In the genomic region with DNA sequence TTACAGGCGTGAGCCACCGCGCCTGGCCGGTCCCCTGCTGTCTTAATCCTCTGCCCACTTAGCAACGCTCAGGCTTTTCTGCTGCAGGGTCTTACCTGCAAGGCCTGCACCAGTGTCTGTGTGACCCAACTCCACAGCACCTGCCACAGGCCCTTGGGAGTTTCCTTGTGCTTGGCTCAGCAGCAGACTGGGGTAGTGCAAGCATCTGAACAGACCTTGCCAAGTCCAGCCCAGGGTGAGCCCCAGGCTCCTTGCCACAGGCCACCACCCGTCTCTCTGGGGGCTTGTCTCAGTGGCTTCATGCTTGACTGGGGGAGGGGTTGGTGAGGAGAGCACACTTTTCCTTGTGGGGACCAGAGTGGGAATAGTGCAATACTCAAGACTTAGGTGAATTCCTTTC, we compare ENCODE assay signal across 19 cellular contexts.
DNase-seq lines count a peak whose midpoint lies in the region; ATAC-seq, FAIRE-seq and TF ChIP-seq lines count a peak whose summit lies in the region.
"Had no signal": no experiment of that assay in that cellular context is flagged by ENCODE, and none has a peak within 500 bp of the region (broad histone marks: within the 10 kb centered on the region; RNA-seq: fewer than 3 reads in every experiment).

No MANE protein-coding gene starts in this region.

- intact Hi-C loops in HepG2 (cut with micrococcal nuclease; ENCODE audit: unreplicated experiment) (no loop called here), right lobe of liver (cut with DNase I) (no loop called here), upper lobe of right lung (cut with DNase I) (no loop called here)

- peaks cover 23% of the 10 kb centered on the region for H3K4me1 Mint-ChIP-seq in activated T-helper 17 cell treated with anti-CD3 and anti-CD28 coated beads, Interleukin-2, amount 50 U/mL, for 72 hours

- no peak for TF ChIP-seq RAD21 in HepG2 (CRISPR knock-in tag; IDR thresholded peaks at IDR 0.05)

- DNase-seq in HepG2 (ENCODE audit: low spot score), result no peak
- no peak for DNase-seq in right lobe of liver
- peak; percentile 40 for DNase-seq in left lobe of liver (ENCODE audit: low spot score)
- peak; percentile 33 for DNase-seq in upper lobe of right lung
- no peak for DNase-seq in DMS114 treated with DMSO at 0.1 percent for 48 hours (lab: John Stamatoyannopoulos, UW; ENCODE audit: unreplicated experiment)
- no peak for DNase-seq in SJCRH30
- no peak for DNase-seq in NCI-H1930 (lab: John Stamatoyannopoulos, UW)
- DNase-seq: DMS 273 treated with DMSO at 0.1 percent for 48 hours, EL, HCEC 1CT, IMR-90, Kasumi-1, NCI-H1105 treated with DMSO at 0.1 percent for 48 hours, NCI-H187, NCI-H510A treated with DMSO at 0.1 percent for 48 hours, SIG-M5 had no signal

- peak; percentile 13; the same call in 1 of the 3 replicates for ATAC-seq in HepG2
- no peak for ATAC-seq in right lobe of liver
- no peak for ATAC-seq in activated T-helper 17 cell treated with anti-CD3 and anti-CD28 coated beads, Interleukin-2, amount 50 U/mL, for 72 hours (replicated peaks)
- no peak for ATAC-seq in left lobe of liver
- no peak for ATAC-seq in upper lobe of right lung

- CTCF ChIA-PET in HepG2 (lab: Yijun Ruan, JAX; ENCODE audit: low intra/inter-chr PET ratio, low total read pairs), result no interaction called here

- H2AFZ ChIP-seq in HepG2 (ENCODE audit: low read length), result no peak overlapping the region

- POLR2A ChIA-PET in HepG2 (lab: Yijun Ruan, JAX), result no interaction called here

- H3K4me1 ChIP-seq in HepG2 (ENCODE audit: insufficient read depth, low read length), result peaks cover 32% of the 10 kb centered on the region
- H3K4me1 ChIP-seq in right lobe of liver, result no peaks in the 10 kb centered on the region
- no peaks in the 10 kb centered on the region for H3K4me1 ChIP-seq in upper lobe of right lung
- no peaks in the 10 kb centered on the region for H3K4me1 ChIP-seq in SJCRH30

- no peak overlapping the region for H3K9ac ChIP-seq in HepG2 (ENCODE audit: insufficient read depth, low read depth, low read length)

- FAIRE-seq in HepG2 (lab: Jason Lieb, UNC), result no peak
- FAIRE-seq: RCC 7860 had no signal

- no TSS peak for BruUV-seq in HepG2 (replicated peaks; lab: Mats Ljungman, UMichigan)

- TF ChIP-seq CTCF in HepG2 (CRISPR knock-in tag; IDR thresholded peaks at IDR 0.05), result no peak
- TF ChIP-seq CTCF in right lobe of liver (IDR thresholded peaks at IDR 0.05), result no peak
- TF ChIP-seq CTCF in upper lobe of right lung (IDR thresholded peaks at IDR 0.05), result no peak

- H3K36me3 Mint-ChIP-seq in activated T-helper 17 cell treated with anti-CD3 and anti-CD28 coated beads, Interleukin-2, amount 50 U/mL, for 72 hours (ENCODE audit: low read depth), result peaks cover 39% of the 10 kb centered on the region

- H3K27me3 ChIP-seq in HepG2 (ENCODE audit: control insufficient read depth in 1 of 2, insufficient read depth in 2 of 2, low read length in 2 of 2) (no peaks in the 10 kb centered on the region), right lobe of liver (no peaks in the 10 kb centered on the region), upper lobe of right lung (no peaks in the 10 kb centered on the region), SJCRH30 (no peaks in the 10 kb centered on the region)

- WGBS in HepG2 (ENCODE audit: low lambda C conversion rate), result 92% methylated on average over 5 of the region's 6 CpGs
- WGBS in right lobe of liver (ENCODE audit: insufficient coverage, low coverage, low lambda C conversion rate, missing lambda C conversion rate), result 97% methylated on average over 6 of the region's 6 CpGs

- H3K4me2 ChIP-seq in HepG2 (ENCODE audit: low read depth, low read length), result no peak overlapping the region

- no peaks in the 10 kb centered on the region for H3K9me3 Mint-ChIP-seq in activated T-helper 17 cell treated with anti-CD3 and anti-CD28 coated beads, Interleukin-2, amount 50 U/mL, for 72 hours

- H4K20me1 ChIP-seq in HepG2 (ENCODE audit: insufficient read depth, low read length), result peaks cover 7% of the 10 kb centered on the region

- H3K27me3 Mint-ChIP-seq in activated T-helper 17 cell treated with anti-CD3 and anti-CD28 coated beads, Interleukin-2, amount 50 U/mL, for 72 hours, result no peaks in the 10 kb centered on the region
- H3K27me3 Mint-ChIP-seq: B cell had no signal

- H3K4me3 Mint-ChIP-seq in activated T-helper 17 cell treated with anti-CD3 and anti-CD28 coated beads, Interleukin-2, amount 50 U/mL, for 72 hours, result no peak overlapping the region
- H3K4me3 Mint-ChIP-seq: B cell had no signal

- H3K79me2 ChIP-seq in HepG2 (ENCODE audit: insufficient read depth, low read length), result peaks cover 52% of the 10 kb centered on the region

- H3K36me3 ChIP-seq in HepG2 (replicated peaks in 1 of 2; ENCODE audit: control insufficient read depth in 1 of 2, insufficient read depth in 2 of 2, low read length in 2 of 2) (peaks cover 13 to 24% of the 10 kb centered on the region in 2 experiments), right lobe of liver (peaks cover 0 to 16% (median 7%) of the 10 kb centered on the region in 4 donors), upper lobe of right lung (peaks cover 31% of the 10 kb centered on the region), SJCRH30 (peaks cover 15% of the 10 kb centered on the region)

- no peak for TF ChIP-seq POLR2A in HepG2 (IDR thresholded peaks at IDR 0.05; ENCODE audit: insufficient read depth in 1 of 2, low read depth in 2 of 2, low read length in 2 of 2)
- TF ChIP-seq POLR2A in right lobe of liver (IDR thresholded peaks at IDR 0.05), result no peak

- TF ChIP-seq EP300 in HepG2 (IDR thresholded peaks at IDR 0.05; ENCODE audit: low read depth in 2 of 2, low read length in 2 of 2) (no peak), HepG2 (CRISPR knock-in tag; IDR thresholded peaks at IDR 0.05; ENCODE audit: borderline replicate concordance) (no peak)

- no peak overlapping the region for H3K27ac ChIP-seq in HepG2 (ENCODE audit: extremely low read length, insufficient read depth, low read length)
- H3K27ac ChIP-seq in right lobe of liver, result no peak overlapping the region
- H3K27ac ChIP-seq in upper lobe of right lung, result no peak overlapping the region
- no peak overlapping the region for H3K27ac ChIP-seq in SJCRH30

- H3K9me3 ChIP-seq in HepG2 (ENCODE audit: low read length) (no peaks in the 10 kb centered on the region), right lobe of liver (no peaks in the 10 kb centered on the region), upper lobe of right lung (no peaks in the 10 kb centered on the region), SJCRH30 (replicated peaks) (no peaks in the 10 kb centered on the region)

- H3K4me3 ChIP-seq in HepG2 (replicated peaks in 1 of 3; ENCODE audit: insufficient read depth in 1 of 3, low read depth in 2 of 3, low read length in 3 of 3), result no peak overlapping the region
- H3K4me3 ChIP-seq in right lobe of liver, result no peak overlapping the region
- no peak overlapping the region for H3K4me3 ChIP-seq in upper lobe of right lung
- H3K4me3 ChIP-seq in SJCRH30, result no peak overlapping the region

- peak overlapping the region; percentile 69 for H3K27ac Mint-ChIP-seq in activated T-helper 17 cell treated with anti-CD3 and anti-CD28 coated beads, Interleukin-2, amount 50 U/mL, for 72 hours
- H3K27ac Mint-ChIP-seq: B cell had no signal

- in situ Hi-C loops in HepG2 (cut with HindIII; ENCODE audit: extremely low pct_ligation_motif_present, low pct_unique_long_range_greater_than_20kb), result no loop called here

TF ChIP-seq in HepG2, 621 proteins besides CTCF, POLR2A, EP300 and RAD21:
- no peak for TF ChIP-seq ARNT2 (CRISPR knock-in tag; IDR thresholded peaks at IDR 0.05; ENCODE audit: low read depth)
- TF ChIP-seq HNF4G (IDR thresholded peaks at IDR 0.05; ENCODE audit: borderline replicate concordance, low read depth, low read length), result no peak
- no peak for TF ChIP-seq HNF4G (CRISPR knock-in tag; IDR thresholded peaks at IDR 0.05; ENCODE audit: borderline replicate concordance, low read depth)
- TF ChIP-seq, protein P1, sequence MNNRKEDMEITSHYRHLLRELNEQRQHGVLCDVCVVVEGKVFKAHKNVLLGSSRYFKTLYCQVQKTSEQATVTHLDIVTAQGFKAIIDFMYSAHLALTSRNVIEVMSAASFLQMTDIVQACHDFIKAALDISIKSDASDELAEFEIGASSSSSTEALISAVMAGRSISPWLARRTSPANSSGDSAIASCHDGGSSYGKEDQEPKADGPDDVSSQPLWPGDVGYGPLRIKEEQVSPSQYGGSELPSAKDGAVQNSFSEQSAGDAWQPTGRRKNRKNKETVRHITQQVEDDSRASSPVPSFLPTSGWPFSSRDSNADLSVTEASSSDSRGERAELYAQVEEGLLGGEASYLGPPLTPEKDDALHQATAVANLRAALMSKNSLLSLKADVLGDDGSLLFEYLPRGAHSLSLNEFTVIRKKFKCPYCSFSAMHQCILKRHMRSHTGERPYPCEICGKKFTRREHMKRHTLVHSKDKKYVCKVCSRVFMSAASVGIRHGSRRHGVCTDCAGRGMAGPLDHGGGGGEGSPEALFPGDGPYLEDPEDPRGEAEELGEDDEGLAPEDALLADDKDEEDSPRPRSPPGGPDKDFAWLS (CRISPR knock-in tag; IDR thresholded peaks at IDR 0.05; ENCODE audit: borderline replicate concordance), result no peak
- no peak for TF ChIP-seq ZNF484 (CRISPR knock-in tag; IDR thresholded peaks at IDR 0.05; ENCODE audit: borderline replicate concordance, low read depth)
- TF ChIP-seq, protein P2, sequence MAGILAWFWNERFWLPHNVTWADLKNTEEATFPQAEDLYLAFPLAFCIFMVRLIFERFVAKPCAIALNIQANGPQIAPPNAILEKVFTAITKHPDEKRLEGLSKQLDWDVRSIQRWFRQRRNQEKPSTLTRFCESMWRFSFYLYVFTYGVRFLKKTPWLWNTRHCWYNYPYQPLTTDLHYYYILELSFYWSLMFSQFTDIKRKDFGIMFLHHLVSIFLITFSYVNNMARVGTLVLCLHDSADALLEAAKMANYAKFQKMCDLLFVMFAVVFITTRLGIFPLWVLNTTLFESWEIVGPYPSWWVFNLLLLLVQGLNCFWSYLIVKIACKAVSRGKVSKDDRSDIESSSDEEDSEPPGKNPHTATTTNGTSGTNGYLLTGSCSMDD (CRISPR knock-in tag; IDR thresholded peaks at IDR 0.05), result no peak
- no peak for TF ChIP-seq ZEB1 (IDR thresholded peaks at IDR 0.05; ENCODE audit: insufficient replicate concordance, low read depth)
- no peak for TF ChIP-seq ZNF598 (CRISPR knock-in tag; IDR thresholded peaks at IDR 0.05; ENCODE audit: borderline replicate concordance)
- no peak for TF ChIP-seq ZSCAN21 (CRISPR knock-in tag; IDR thresholded peaks at IDR 0.05; ENCODE audit: borderline replicate concordance)
- no peak for TF ChIP-seq ZBTB20 (CRISPR knock-in tag; IDR thresholded peaks at IDR 0.05; ENCODE audit: borderline replicate concordance, low read depth)
- no peak for TF ChIP-seq IRF2 (CRISPR knock-in tag; IDR thresholded peaks at IDR 0.05)
- TF ChIP-seq ZFP1 (CRISPR knock-in tag; IDR thresholded peaks at IDR 0.05), result no peak
- no peak for TF ChIP-seq ADNP (CRISPR knock-in tag; IDR thresholded peaks at IDR 0.05)
- no peak for TF ChIP-seq SRY (CRISPR knock-in tag; IDR thresholded peaks at IDR 0.05)
- no peak for TF ChIP-seq ZNF33A (CRISPR knock-in tag; IDR thresholded peaks at IDR 0.05; ENCODE audit: borderline replicate concordance)
- TF ChIP-seq ZNF790 (CRISPR knock-in tag; IDR thresholded peaks at IDR 0.05; ENCODE audit: borderline replicate concordance), result no peak
- TF ChIP-seq NKX3-1 (CRISPR knock-in tag; IDR thresholded peaks at IDR 0.05), result no peak

Comparison
In these comparisons a context has a peak if more than half of its experiments do, and no peak if none do; other contexts are left out.
1. DNase-seq: peak in left lobe of liver (single experiment) and upper lobe of right lung (single experiment); none in HepG2 (single experiment), right lobe of liver (0 of 3), DMS114 treated with DMSO at 0.1 percent for 48 hours (single experiment), SJCRH30 (0 of 2) and NCI-H1930 (0 of 2).